ENCODE assay signal across 8 cellular contexts in genomic region chr3:184560992-184561328, GRCh38. TPM values are rescaled to one million over a fixed set of nuclear protein-coding genes. Genes with fewer than 3 reads are reported as not detected.
DNase-seq lines count a peak whose midpoint lies in the region; ATAC-seq and TF ChIP-seq lines count a peak whose summit lies in the region.

No MANE protein-coding gene starts in this region.

- H3K4me3 ChIP-seq in kidney epithelial cell (ENCODE audit: low read depth, low read length), result no peak overlapping the region
- peak overlapping the region; percentile 12 to 67 (median 46) for H3K4me3 ChIP-seq in tibial nerve

- H3K36me3 Mint-ChIP-seq in activated naive CD4-positive, alpha-beta T cell treated with anti-CD3 and anti-CD28 coated beads for 36 hours (ENCODE audit: low read depth), result no peaks in the 10 kb centered on the region
- no peaks in the 10 kb centered on the region for H3K36me3 Mint-ChIP-seq in activated naive CD4-positive, alpha-beta T cell treated with anti-CD3 and anti-CD28 coated beads, Interleukin-2, amount 50 U/mL, for 72 hours
- no peaks in the 10 kb centered on the region for H3K36me3 Mint-ChIP-seq in activated T-helper 2 cell treated with anti-CD3 and anti-CD28 coated beads, Interferon-gamma antibody, Interleukin-2, Interleukin-4, amounts not matched to agents 10 μg/mL and 5 μg/mL and 100 μg/mL, durations not matched to agents 14 hours and 24 hours and 36 hours (ENCODE audit: low read depth)

- peak overlapping the region; percentile 62 for H3K4me3 Mint-ChIP-seq in activated naive CD4-positive, alpha-beta T cell treated with anti-CD3 and anti-CD28 coated beads for 36 hours
- H3K4me3 Mint-ChIP-seq in activated T-helper 2 cell treated with anti-CD3 and anti-CD28 coated beads, Interferon-gamma antibody, Interleukin-2, Interleukin-4, amounts not matched to agents 10 μg/mL and 5 μg/mL and 100 μg/mL, durations not matched to agents 14 hours and 24 hours and 36 hours (ENCODE audit: low read depth), result peak overlapping the region; percentile 74

- ATAC-seq in activated naive CD4-positive, alpha-beta T cell treated with anti-CD3 and anti-CD28 coated beads, Interleukin-2, amount 50 U/mL, for 72 hours, result no peak
- ATAC-seq in GM21390 (IDR thresholded peaks at IDR 0.05; ENCODE audit: unreplicated experiment), result no peak

- peaks cover 58% of the 10 kb centered on the region for H3K27me3 ChIP-seq in kidney epithelial cell (ENCODE audit: control insufficient read depth, insufficient read depth, low read length)
- H3K27me3 ChIP-seq in tibial nerve, result no peaks in the 10 kb centered on the region

- no peak for TF ChIP-seq CTCF in kidney epithelial cell (IDR thresholded peaks at IDR 0.05; ENCODE audit: insufficient read depth, low read length, poor library complexity, severe bottlenecking)
- TF ChIP-seq CTCF in tibial nerve (IDR thresholded peaks at IDR 0.05), result no peak

- TF ChIP-seq POLR2A in tibial nerve (IDR thresholded peaks at IDR 0.05), result no peak

- H3K36me3 ChIP-seq in kidney epithelial cell (ENCODE audit: control insufficient read depth, insufficient read depth, low read length) (no peaks in the 10 kb centered on the region), tibial nerve (no peaks in the 10 kb centered on the region)

- WGBS in tibial nerve, 2 donors, result 3 to 7% methylated on average over 14 of the region's 14 CpGs

- H3K9me3 Mint-ChIP-seq in activated naive CD4-positive, alpha-beta T cell treated with anti-CD3 and anti-CD28 coated beads for 36 hours, result no peaks in the 10 kb centered on the region
- no peaks in the 10 kb centered on the region for H3K9me3 Mint-ChIP-seq in activated naive CD4-positive, alpha-beta T cell treated with anti-CD3 and anti-CD28 coated beads, Interleukin-2, amount 50 U/mL, for 72 hours
- no peaks in the 10 kb centered on the region for H3K9me3 Mint-ChIP-seq in activated T-helper 2 cell treated with anti-CD3 and anti-CD28 coated beads, Interferon-gamma antibody, Interleukin-2, Interleukin-4, amounts not matched to agents 10 μg/mL and 5 μg/mL and 100 μg/mL, durations not matched to agents 14 hours and 24 hours and 36 hours

- H3K27ac ChIP-seq in tibial nerve, result peak overlapping the region; percentile 32 to 69 (median 46)

- no peak for DNase-seq in activated naive CD4-positive, alpha-beta T cell treated with anti-CD3 and anti-CD28 coated beads for 36 hours
- DNase-seq in activated naive CD4-positive, alpha-beta T cell treated with anti-CD3 and anti-CD28 coated beads, Interleukin-2, amount 50 U/mL, for 72 hours (ENCODE audit: low spot score in 2 of 2), result no peak
- DNase-seq in activated T-helper 2 cell treated with anti-CD3 and anti-CD28 coated beads, Interferon-gamma antibody, Interleukin-2, Interleukin-4, amounts not matched to agents 10 μg/mL and 5 μg/mL and 100 μg/mL, durations not matched to agents 14 hours and 24 hours and 36 hours (ENCODE audit: low spot score), result no peak
- DNase-seq in kidney epithelial cell (ENCODE audit: low read depth) (peak; percentile 14), tibial nerve (ENCODE audit: low spot score in 2 of 2) (no peak), H4 (ENCODE audit: low spot score) (no peak), NCI-H2171 treated with DMSO at 0.1 percent for 48 hours (lab: John Stamatoyannopoulos, UW) (no peak)

- H3K4me1 Mint-ChIP-seq in activated naive CD4-positive, alpha-beta T cell treated with anti-CD3 and anti-CD28 coated beads for 36 hours (ENCODE audit: low read depth), result peaks cover 38% of the 10 kb centered on the region
- H3K4me1 Mint-ChIP-seq in activated T-helper 2 cell treated with anti-CD3 and anti-CD28 coated beads, Interferon-gamma antibody, Interleukin-2, Interleukin-4, amounts not matched to agents 10 μg/mL and 5 μg/mL and 100 μg/mL, durations not matched to agents 14 hours and 24 hours and 36 hours (ENCODE audit: low read depth), result peaks cover 14% of the 10 kb centered on the region

- no peaks in the 10 kb centered on the region for H3K9me3 ChIP-seq in tibial nerve

- CTCF ChIA-PET in activated naive CD4-positive, alpha-beta T cell treated with anti-CD3 and anti-CD28 coated beads for 36 hours (lab: Charles Lee), result interaction anchor here (0.5 to 2.2 kb wide), 40 partner anchors 9 to 823 kb away, joined by 3 to 14 read pairs (median 4); partner anchors contain the start of gene VPS8

- intact Hi-C loops in activated naive CD4-positive, alpha-beta T cell treated with anti-CD3 and anti-CD28 coated beads for 36 hours (cut with micrococcal nuclease), result loop anchor here (1.0 kb wide), 7 partner anchors 150 to 616 kb away; partner anchors contain the start of gene VPS8
- intact Hi-C loops in activated T-helper 2 cell treated with anti-CD3 and anti-CD28 coated beads, Interferon-gamma antibody, Interleukin-2, Interleukin-4, amounts not matched to agents 10 μg/mL and 5 μg/mL and 100 μg/mL, durations not matched to agents 14 hours and 24 hours and 36 hours (cut with micrococcal nuclease), result loop anchor here (1.0 kb wide), 4 partner anchors 36 to 216 kb away; partner anchors contain the start of gene MAGEF1

- peaks cover 35% of the 10 kb centered on the region for H3K27me3 Mint-ChIP-seq in activated naive CD4-positive, alpha-beta T cell treated with anti-CD3 and anti-CD28 coated beads for 36 hours (ENCODE audit: low read depth)
- H3K27me3 Mint-ChIP-seq in activated T-helper 2 cell treated with anti-CD3 and anti-CD28 coated beads, Interferon-gamma antibody, Interleukin-2, Interleukin-4, amounts not matched to agents 10 μg/mL and 5 μg/mL and 100 μg/mL, durations not matched to agents 14 hours and 24 hours and 36 hours (ENCODE audit: low read depth), result peaks cover 55% of the 10 kb centered on the region

- peaks cover 0 to 44% (median 22%) of the 10 kb centered on the region in 4 donors for H3K4me1 ChIP-seq in tibial nerve

- H3K27ac Mint-ChIP-seq in activated naive CD4-positive, alpha-beta T cell treated with anti-CD3 and anti-CD28 coated beads for 36 hours, result no peak overlapping the region
- H3K27ac Mint-ChIP-seq in activated naive CD4-positive, alpha-beta T cell treated with anti-CD3 and anti-CD28 coated beads, Interleukin-2, amount 50 U/mL, for 72 hours, result peak overlapping the region in 1 of 2 donors; percentile 31
- H3K27ac Mint-ChIP-seq in activated T-helper 2 cell treated with anti-CD3 and anti-CD28 coated beads, Interferon-gamma antibody, Interleukin-2, Interleukin-4, amounts not matched to agents 10 μg/mL and 5 μg/mL and 100 μg/mL, durations not matched to agents 14 hours and 24 hours and 36 hours, result peak overlapping the region; percentile 53

- no peak for TF ChIP-seq EP300 in tibial nerve (IDR thresholded peaks at IDR 0.05)

RNA-seq across cellular contexts. Expression of gene EPHB3, which starts 0.6 kb away (rescaled TPM):
- total RNA-seq in activated naive CD4-positive, alpha-beta T cell treated with anti-CD3 and anti-CD28 coated beads for 36 hours, result not detected
- under 1 TPM in 1 of 2 donors, not detected in 1; 0.19 TPM for total RNA-seq in activated naive CD4-positive, alpha-beta T cell treated with anti-CD3 and anti-CD28 coated beads, Interleukin-2, amount 50 U/mL, for 72 hours
- not detected in 2 replicates for total RNA-seq in activated T-helper 2 cell treated with anti-CD3 and anti-CD28 coated beads, Interferon-gamma antibody, Interleukin-2, Interleukin-4, amounts not matched to agents 10 μg/mL and 5 μg/mL and 100 μg/mL, durations not matched to agents 14 hours and 24 hours and 36 hours
- total RNA-seq in kidney epithelial cell (1.0 and 1.5 TPM in 2 replicates), tibial nerve (10 to 100 TPM in 1 of 4 donors, 1 to 10 TPM in 3; 4.8 to 13.8 (median 5.9) TPM)
- 1.0 and 2.0 TPM in 2 replicates for total RNA-seq in H4 (2014; rRNA removed; shearing (Covaris generic))
